Comparison of ENCODE assay signal across 9 cellular contexts in genomic region chr1:150883121-150883520, GRCh38. TPM values are rescaled to one million over a fixed set of nuclear protein-coding genes. Genes with fewer than 3 reads are reported as not detected.
"Had no signal": no experiment of that assay in that cellular context is flagged by ENCODE, and none has a peak within 500 bp of the region (broad histone marks: within the 10 kb centered on the region; RNA-seq: fewer than 3 reads in every experiment).

No MANE protein-coding gene starts in this region.

RNA-seq across cellular contexts. Expression of gene CTXND2, which starts 3.8 kb away (rescaled TPM):
- total RNA-seq: activated CD4-positive, alpha-beta T cell treated with anti-CD3 and anti-CD28 coated beads for 36 hours; activated CD4-positive, alpha-beta T cell treated with anti-CD3 and anti-CD28 coated beads, Interleukin-2, amount 10 ng/mL, durations not matched to agents 7 days and 5 days; activated T-cell treated with anti-CD3 and anti-CD28 coated beads, Interleukin-2, amount 50 U/mL, for 4 hours; activated T-helper 1 cell treated with anti-CD3 and anti-CD28 coated beads, Interleukin-12 subunit alpha, Interleukin-12 subunit beta, Interleukin-2, Interleukin-4 antibody, amounts not matched to agents 30 ng/mL and 10 ng/mL and 1 ng/mL, durations not matched to agents 14 hours and 24 hours and 36 hours; bronchial epithelial cell; RPMI7951; SJCRH30; T-helper 1 cell treated with Interleukin-12 subunit alpha and Interleukin-12 subunit beta and Interleukin-4 antibody, amounts not matched to agents 30 ng/mL and 1 ng/mL, for 36 hours; WTC11 had no signal
